8 cellular contexts compared by ENCODE assay signal in genomic region chr11:10459029-10459970, GRCh38. TPM values are rescaled to one million over a fixed set of nuclear protein-coding genes. Genes with fewer than 3 reads are reported as not detected.
DNase-seq lines count a peak whose midpoint lies in the region; ATAC-seq lines count a peak whose summit lies in the region.

No MANE protein-coding gene starts in this region.

- ATAC-seq in GM18909 (IDR thresholded peaks at IDR 0.05; ENCODE audit: poor library complexity, unreplicated experiment): peak; percentile 65
- peak; percentile 39 for ATAC-seq in HG02938 (IDR thresholded peaks at IDR 0.05; ENCODE audit: unreplicated experiment)
- ATAC-seq in naive thymus-derived CD4-positive, alpha-beta T cell: peak; percentile 82

- H3K27me3 ChIP-seq in naive thymus-derived CD4-positive, alpha-beta T cell (ENCODE audit: control insufficient read depth in 2 of 2, insufficient read depth in 2 of 2, low read length in 2 of 2): no peaks in the 10 kb centered on the region

- H3K36me3 ChIP-seq in naive thymus-derived CD4-positive, alpha-beta T cell (ENCODE audit: control insufficient read depth in 2 of 3, insufficient read depth in 3 of 3, low read length in 3 of 3): peaks cover 20 to 33% (median 21%) of the 10 kb centered on the region in 3 experiments

- intact Hi-C loops in naive thymus-derived CD4-positive, alpha-beta T cell (cut with micrococcal nuclease): loop anchor here (1.0 to 10.0 kb wide), 18 partner anchors 8 to 1774 kb away; partner anchors contain the start of genes USP47 (in 2 of the 2), ZBED5 (in 2 of the 2), ADM (in 1 of the 2) and CTR9 (in 1 of the 2)

- DNase-seq in RPMI8226 (peak; percentile 62), NCI-H146 (lab: John Stamatoyannopoulos, UW) (no peak), iPS-NIHi11 (ENCODE audit: low spot score) (no peak), NCI-H446 (lab: John Stamatoyannopoulos, UW) (no peak)
- DNase-seq in activated effector memory CD4-positive, alpha-beta T cell treated with anti-CD3 and anti-CD28 coated beads, Interleukin-2, amount 50 U/mL, for 16 hours: peak; percentile 85
- peak; percentile 32 to 91 (median 70) for DNase-seq in naive thymus-derived CD4-positive, alpha-beta T cell

- H3K9me3 ChIP-seq in naive thymus-derived CD4-positive, alpha-beta T cell (ENCODE audit: control insufficient read depth in 2 of 3, low read length in 3 of 3): no peaks in the 10 kb centered on the region

- H3K27ac ChIP-seq in naive thymus-derived CD4-positive, alpha-beta T cell (ENCODE audit: low read depth, low read length): peak overlapping the region; percentile 75

- H3K27ac Mint-ChIP-seq in naive thymus-derived CD4-positive, alpha-beta T cell: peak overlapping the region; percentile 87 to 98 (median 95)

- peaks cover 50 to 73% (median 68%) of the 10 kb centered on the region in 7 donors for H3K4me1 Mint-ChIP-seq in naive thymus-derived CD4-positive, alpha-beta T cell

- H3K9me3 Mint-ChIP-seq in naive thymus-derived CD4-positive, alpha-beta T cell: no peaks in the 10 kb centered on the region

- CTCF ChIA-PET in naive thymus-derived CD4-positive, alpha-beta T cell (lab: Charles Lee): interaction anchor here (1.0 to 1.9 kb wide), 4 partner anchors 14 to 81 kb away, joined by 3 to 8 read pairs (median 4); partner anchors contain the start of gene RNF141

- peaks cover 48 to 54% of the 10 kb centered on the region in 2 donors for H3K4me1 ChIP-seq in naive thymus-derived CD4-positive, alpha-beta T cell (ENCODE audit: control insufficient read depth in 2 of 2, insufficient read depth in 2 of 2, low read length in 2 of 2)

- peak overlapping the region; percentile 37 for H3K4me3 ChIP-seq in naive thymus-derived CD4-positive, alpha-beta T cell (ENCODE audit: low read length)

- POLR2A ChIA-PET in naive thymus-derived CD4-positive, alpha-beta T cell (lab: Charles Lee): interaction anchor here (0.6 to 1.7 kb wide), 9 partner anchors 13 to 399 kb away, joined by 3 to 8 read pairs (median 3); partner anchors contain the start of genes EIF4G2 and ZBED5

- H3K4me3 Mint-ChIP-seq in naive thymus-derived CD4-positive, alpha-beta T cell: peak overlapping the region; percentile 71 to 92 (median 84)

- no peaks in the 10 kb centered on the region for H3K27me3 Mint-ChIP-seq in naive thymus-derived CD4-positive, alpha-beta T cell

- peaks cover 13 to 32% (median 22%) of the 10 kb centered on the region in 5 donors for H3K36me3 Mint-ChIP-seq in naive thymus-derived CD4-positive, alpha-beta T cell

RNA-seq across cellular contexts. Expression of gene AMPD3, which starts 4.2 kb away (rescaled TPM):
- total RNA-seq in naive thymus-derived CD4-positive, alpha-beta T cell: 10 to 100 TPM; 23.9 to 35.1 (median 30.4) TPM
- 10 to 100 TPM; 12.9 to 17.8 TPM for polyA plus RNA-seq in naive thymus-derived CD4-positive, alpha-beta T cell

Comparison
In these comparisons a context has a peak if more than half of its experiments do, and no peak if none do; other contexts are left out.
1. DNase-seq: peak in RPMI8226 (single experiment), activated effector memory CD4-positive, alpha-beta T cell treated with anti-CD3 and anti-CD28 coated beads, Interleukin-2, amount 50 U/mL, for 16 hours (single experiment) and naive thymus-derived CD4-positive, alpha-beta T cell (9 of 9); none in NCI-H146 (single experiment), iPS-NIHi11 (single experiment) and NCI-H446 (0 of 2).
2. Peak in every context shown above with its lines, with median percentiles within 50 percentile points of each other: ATAC-seq.